Comparison of ENCODE assay signal across 21 cellular contexts in genomic region chr5:174071484-174071883, GRCh38.
"Had no signal": no experiment of that assay in that cellular context is flagged by ENCODE, and none has a peak within 500 bp of the region (broad histone marks: within the 10 kb centered on the region; RNA-seq: fewer than 3 reads in every experiment).

No MANE protein-coding gene starts in this region.

- H3K36me3 Mint-ChIP-seq: mesothelial cell of epicardium had no signal

- H3K4me3 ChIP-seq: coronary artery, esophagus squamous epithelium, gastrocnemius medialis, heart right ventricle, left lung, lower lobe of right lung, mucosa of descending colon had no signal

- H3K27ac ChIP-seq: coronary artery, epithelial cell of prostate, esophagus squamous epithelium, gastrocnemius medialis, heart right ventricle, left lung, lower lobe of right lung had no signal

- H3K27me3 ChIP-seq: gastrocnemius medialis, heart right ventricle, left lung had no signal

- H3K36me3 ChIP-seq: esophagus squamous epithelium, gastrocnemius medialis, heart right ventricle, left lung, lower lobe of right lung had no signal

- H3K27ac Mint-ChIP-seq: effector memory CD8-positive, alpha-beta T cell; endodermal cell; mesothelial cell of epicardium had no signal

- H3K4me1 ChIP-seq: esophagus squamous epithelium, gastrocnemius medialis, left lung, lower lobe of right lung had no signal

- H3K4me3 Mint-ChIP-seq: effector memory CD8-positive, alpha-beta T cell; endodermal cell; mesothelial cell of epicardium had no signal

- DNase-seq: effector CD8-positive, alpha-beta T cell; effector memory CD8-positive, alpha-beta T cell; endodermal cell; erythroblast; esophagus squamous epithelium; foreskin fibroblast; foreskin melanocyte; gastrocnemius medialis; glutamatergic neuron; heart right ventricle; hippocampal formation; left cardiac atrium; left lung; left ventricle myocardium superior; lower lobe of right lung; mesenchymal stem cell; mucosa of descending colon had no signal

- ATAC-seq: effector memory CD8-positive, alpha-beta T cell; esophagus mucosa; gastrocnemius medialis; heart right ventricle; left cardiac atrium; left lung; left ventricle myocardium superior; lower lobe of right lung; mucosa of descending colon had no signal

- H3K9me3 Mint-ChIP-seq: effector memory CD8-positive, alpha-beta T cell; endodermal cell; mesothelial cell of epicardium had no signal

- H3K9me3 ChIP-seq: esophagus squamous epithelium, gastrocnemius medialis, heart right ventricle, left lung, lower lobe of right lung, mucosa of descending colon had no signal
